19 cellular contexts compared by ENCODE assay signal in the genomic region with DNA sequence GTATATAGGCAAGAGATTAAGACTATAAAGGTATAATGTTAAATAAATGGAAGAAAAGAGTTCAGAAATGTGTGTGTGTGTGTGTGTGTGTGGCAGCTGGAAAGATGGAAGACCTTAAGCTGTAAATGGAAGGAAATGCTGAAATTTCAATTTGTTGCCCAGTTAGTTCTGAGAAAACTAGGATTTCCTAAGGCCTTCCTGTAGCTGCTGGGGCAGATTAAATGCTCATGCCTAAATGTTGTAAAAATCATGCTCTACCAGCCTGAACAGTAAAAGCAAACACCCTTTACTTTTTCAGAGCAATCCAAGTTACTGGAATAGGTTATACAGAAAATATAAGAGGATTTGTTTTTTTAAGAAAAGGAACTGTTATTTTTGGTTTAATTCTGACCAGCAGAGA. TPM values are rescaled to one million over a fixed set of nuclear protein-coding genes. Genes with fewer than 3 reads are reported as not detected.
DNase-seq lines count a peak whose midpoint lies in the region; ATAC-seq and TF ChIP-seq lines count a peak whose summit lies in the region.
"Had no signal": no experiment of that assay in that cellular context is flagged by ENCODE, and none has a peak within 500 bp of the region (broad histone marks: within the 10 kb centered on the region; RNA-seq: fewer than 3 reads in every experiment).

No MANE protein-coding gene starts in this region.

- no peak overlapping the region for H3K18ac ChIP-seq in IMR-90 (ENCODE audit: low read depth, low read length)

- peak overlapping the region; percentile 81; the same call in 1 of the 2 replicates for H3K14ac ChIP-seq in IMR-90 (replicated peaks; ENCODE audit: low read depth, low read length)

- H2BK120ac ChIP-seq in IMR-90 (ENCODE audit: low read depth, low read length) = no peak overlapping the region

- no peaks in the 10 kb centered on the region for H3K27me3 ChIP-seq in IMR-90 (ENCODE audit: control insufficient read depth, insufficient read depth, low read length)
- H3K27me3 ChIP-seq in hepatocyte = no peaks in the 10 kb centered on the region
- no peaks in the 10 kb centered on the region for H3K27me3 ChIP-seq in neuron (ENCODE audit: insufficient read depth, low read length)
- H3K27me3 ChIP-seq: pancreas, vagina had no signal

- H3K9me1 ChIP-seq in IMR-90 (ENCODE audit: insufficient read depth, low read length) = 0 out of 2 replicates have a peak, but pooled peaks cover 2% of the 10 kb centered on the region

- H3K27me3 Mint-ChIP-seq in WTC11 (ENCODE audit: low read depth) = peaks cover 3% of the 10 kb centered on the region; the same call in 1 of the 2 replicates

- H3K9me3 ChIP-seq in IMR-90 (ENCODE audit: control insufficient read depth, insufficient read depth, low read length) = peaks cover 4% of the 10 kb centered on the region; the same call in 1 of the 2 replicates
- no peaks in the 10 kb centered on the region for H3K9me3 ChIP-seq in hepatocyte (ENCODE audit: low read depth)
- no peaks in the 10 kb centered on the region for H3K9me3 ChIP-seq in neuron (ENCODE audit: low read length)
- H3K9me3 ChIP-seq: pancreas, vagina had no signal

- H3K56ac ChIP-seq in IMR-90 (ENCODE audit: extremely low read depth, insufficient read depth, low read length) = peak overlapping the region; percentile 33

- H2AK5ac ChIP-seq in IMR-90 (ENCODE audit: low read depth, low read length) = no peak overlapping the region

- peak overlapping the region; percentile 8; the same call in 1 of the 2 replicates for H3K4ac ChIP-seq in IMR-90 (ENCODE audit: low read depth, low read length)

- dilution Hi-C loops in IMR-90 (cut with HindIII; ENCODE audit: low sequenced_read_pairs, unreplicated experiment) = no loop called here

- no peak overlapping the region for H3K4me3 Mint-ChIP-seq in WTC11
- H3K4me3 Mint-ChIP-seq: activated CD4-positive, alpha-beta T cell treated with anti-CD3 and anti-CD28 coated beads, Interleukin-2, amount 10 ng/mL, durations not matched to agents 7 days and 5 days; CD8-positive, alpha-beta memory T cell had no signal

- CTCF ChIA-PET in IMR-90 (lab: Yijun Ruan, JAX) (interaction anchor here (0.6 to 1.5 kb wide), 3 partner anchors 8 to 531 kb away, joined by 3 to 4 read pairs (median 3); partner anchors contain the start of gene ADCY10), WTC11 (lab: Charles Lee) (interaction anchor here (1.3 kb wide), 3 partner anchors 30 to 177 kb away, joined by 3 to 7 read pairs (median 4); partner anchors contain the start of gene DCAF6)

- BruUV-seq in IMR-90 (replicated peaks; lab: Mats Ljungman, UMichigan) = no TSS peak

- no peaks in the 10 kb centered on the region for H3K9me2 ChIP-seq in hepatocyte (replicated peaks; ENCODE audit: insufficient read depth)

- H3K27ac Mint-ChIP-seq in WTC11 = peak overlapping the region; percentile 77
- H3K27ac Mint-ChIP-seq: activated CD4-positive, alpha-beta T cell treated with anti-CD3 and anti-CD28 coated beads, Interleukin-2, amount 10 ng/mL, durations not matched to agents 7 days and 5 days; CD8-positive, alpha-beta memory T cell had no signal

- peaks cover 22% of the 10 kb centered on the region for H3K4me1 Mint-ChIP-seq in WTC11
- H3K4me1 Mint-ChIP-seq: activated CD4-positive, alpha-beta T cell treated with anti-CD3 and anti-CD28 coated beads, Interleukin-2, amount 10 ng/mL, durations not matched to agents 7 days and 5 days; CD8-positive, alpha-beta memory T cell had no signal

- peak overlapping the region; percentile 42; the same call in 1 of the 2 replicates for H2BK20ac ChIP-seq in IMR-90 (ENCODE audit: low read depth, low read length)

- no peak overlapping the region for H4K91ac ChIP-seq in IMR-90 (ENCODE audit: insufficient read depth, low read depth, low read length)

- peak overlapping the region; percentile 66 for H2BK5ac ChIP-seq in IMR-90 (ENCODE audit: low read depth, low read length, poor library complexity, severe bottlenecking)

- POLR2A ChIA-PET in IMR-90 (lab: Charles Lee; ENCODE audit: unreplicated experiment) = no interaction called here
- POLR2A ChIA-PET in WTC11 (lab: Charles Lee) = no interaction called here

- peaks cover 23% of the 10 kb centered on the region for H3K36me3 Mint-ChIP-seq in WTC11

- H3K36me3 ChIP-seq in IMR-90 (ENCODE audit: control insufficient read depth, insufficient read depth, low read length) = no peaks in the 10 kb centered on the region
- H3K36me3 ChIP-seq in hepatocyte (replicated peaks; ENCODE audit: insufficient read depth, low read depth) = no peaks in the 10 kb centered on the region
- H3K36me3 ChIP-seq in neuron (ENCODE audit: insufficient read depth, low read length) = no peaks in the 10 kb centered on the region
- H3K36me3 ChIP-seq: HAP-1, pancreas, vagina had no signal

- H3K4me2 ChIP-seq in IMR-90 (ENCODE audit: low read depth, low read length) = no peak overlapping the region
- H3K4me2 ChIP-seq in hepatocyte = no peak overlapping the region

- no peak overlapping the region for H3K4me3 ChIP-seq in IMR-90 (ENCODE audit: insufficient read depth, low read depth, low read length)
- H3K4me3 ChIP-seq in hepatocyte = no peak overlapping the region
- H3K4me3 ChIP-seq in neuron (ENCODE audit: low read length) = no peak overlapping the region
- H3K4me3 ChIP-seq: HAP-1, mucosa of descending colon, pancreas, vagina had no signal

- H3K27ac ChIP-seq in IMR-90 (ENCODE audit: insufficient read depth, low read length) (no peak overlapping the region), hepatocyte (no peak overlapping the region)
- H3K27ac ChIP-seq: pancreas, vagina had no signal

- H3K23ac ChIP-seq in IMR-90 (ENCODE audit: low read depth, low read length) = peak overlapping the region; percentile 29; the same call in 1 of the 2 replicates

- in situ Hi-C loops in IMR-90 (cut with MboI; ENCODE audit: low sequenced_read_pairs) = no loop called here

- H2BK15ac ChIP-seq in IMR-90 (ENCODE audit: low read depth, low read length) = peak overlapping the region; percentile 83; the same call in 2 of the 3 replicates

- H4K5ac ChIP-seq in IMR-90 (ENCODE audit: low read depth, low read length) = no peak overlapping the region

- no peak overlapping the region for H2AFZ ChIP-seq in IMR-90 (replicated peaks; ENCODE audit: low read length, poor library complexity)
- H2AFZ ChIP-seq in hepatocyte = peak overlapping the region; percentile 4
- H2AFZ ChIP-seq in neuron (ENCODE audit: low read depth, low read length) = peak overlapping the region; percentile 39

- H3K79me1 ChIP-seq in IMR-90 (ENCODE audit: low read depth in 1 of 2, low read length in 2 of 2) = no peaks in the 10 kb centered on the region

- peaks cover 26% of the 10 kb centered on the region for H3K9me3 Mint-ChIP-seq in WTC11

- H3K9ac ChIP-seq in IMR-90 (ENCODE audit: low read depth, low read length) = no peak overlapping the region

- no peak for TF ChIP-seq RAD21 in IMR-90 (IDR thresholded peaks at IDR 0.05; ENCODE audit: low read length)

- ATAC-seq in IMR-90 (ENCODE audit: low read depth) (no peak), WTC11 (no peak), HG02852 (IDR thresholded peaks at IDR 0.05; ENCODE audit: unreplicated experiment) (no peak)
- ATAC-seq: mucosa of descending colon had no signal

- no peak overlapping the region for H2AK9ac ChIP-seq in IMR-90 (replicated peaks; ENCODE audit: low read depth, low read length, poor library complexity)

- peak overlapping the region; percentile 37 to 68; a peak in 1 of 4 replicates for H4K8ac ChIP-seq in IMR-90 (ENCODE audit: low read depth in 2 of 2, low read length in 2 of 2)

- intact Hi-C loops in IMR-90 (cut with micrococcal nuclease) = loop anchor here (2.0 kb wide), 1 partner anchor 29 kb away; no protein-coding TSS in a partner anchor
- intact Hi-C loops in cardiac septum (cut with DNase I) = no loop called here

- no peak for DNase-seq in IMR-90
- no peak for DNase-seq in WTC11 (ENCODE audit: low spot score)
- DNase-seq in hepatocyte (ENCODE audit: low spot score) = no peak
- no peak for DNase-seq in activated T-cell treated with anti-CD3 and anti-CD28 coated beads, Interleukin-2, amount 50 U/mL, for 1 hour
- no peak for DNase-seq in cardiac septum (ENCODE audit: low spot score)
- DNase-seq in NCI-H1694 (lab: John Stamatoyannopoulos, UW) = no peak
- DNase-seq: activated CD4-positive, alpha-beta T cell treated with anti-CD3 and anti-CD28 coated beads, Interleukin-2, amount 10 ng/mL, durations not matched to agents 7 days and 5 days; activated CD8-positive, alpha-beta memory T cell treated with anti-CD3 and anti-CD28 coated beads, Interleukin-2, amount 50 U/mL, for 48 hours; CD8-positive, alpha-beta memory T cell; cerebellar nuclear complex; mucosa of descending colon; NK-92 treated with Interleukin-12 subunit alpha and Interleukin-12 subunit beta, amount 100 ng/mL, for 24 hours; pancreas; stimulated activated CD4-positive, alpha-beta T cell treated with anti-CD3 and anti-CD28 coated beads, Interleukin-4, amount 100 ng/mL, for 1 hour; SW 1271 had no signal

- TF ChIP-seq POLR2A in IMR-90 (IDR thresholded peaks at IDR 0.05; ENCODE audit: low read depth, low read length) = no peak

- peaks cover 10% of the 10 kb centered on the region for H3K4me1 ChIP-seq in IMR-90 (ENCODE audit: control insufficient read depth, insufficient read depth, low read length)
- peaks cover 12% of the 10 kb centered on the region for H3K4me1 ChIP-seq in hepatocyte (ENCODE audit: insufficient read depth)
- peaks cover 17% of the 10 kb centered on the region for H3K4me1 ChIP-seq in neuron (ENCODE audit: insufficient read depth, low read length)
- H3K4me1 ChIP-seq: vagina had no signal

- H3K79me2 ChIP-seq in hepatocyte = no peaks in the 10 kb centered on the region

- H4K20me1 ChIP-seq in IMR-90 (ENCODE audit: insufficient read depth, low read length) (peaks cover 10% of the 10 kb centered on the region), hepatocyte (ENCODE audit: insufficient read depth, poor library complexity, severe bottlenecking) (no peaks in the 10 kb centered on the region)

- TF ChIP-seq CTCF in IMR-90 (conservative IDR thresholded peaks at IDR 0.05; ENCODE audit: low read depth, low read length) (no peak), WTC11 (IDR thresholded peaks at IDR 0.05) (no peak), hepatocyte (IDR thresholded peaks at IDR 0.05; ENCODE audit: poor library complexity) (no peak)

RNA-seq across cellular contexts. Expression of gene ADCY10, which starts 8.3 kb away (rescaled TPM):
- total RNA-seq in IMR-90 (2012; rRNA removed) (under 0.01 TPM in 2 replicates), WTC11 (2021) (0.07 to 0.34 TPM in 2 of 3 replicates, not detected in the other), hepatocyte (0.93 and 1.4 TPM in 2 replicates), cardiac septum (0.97 TPM)
- polyA plus RNA-seq in IMR-90 (2012; rRNA removed) (0.03 and 0.19 TPM in 2 replicates), hepatocyte (1.0 and 1.5 TPM in 2 replicates)
- 0.03 TPM in 1 of 2 replicates, not detected in the other for polyA plus RNA-seq in IMR-90 (2012; cell fraction: cytosol; rRNA removed)
- polyA plus RNA-seq in IMR-90 (2012; cell fraction: nucleus; rRNA removed; ENCODE audit: low replicate concordance) = 0.07 and 0.21 TPM in 2 replicates
- total RNA-seq: vagina had no signal
- polyA plus RNA-seq: CD8-positive, alpha-beta memory T cell had no signal

RNA-seq across cellular contexts. Expression of gene DCAF6, which starts 30.8 kb away (rescaled TPM):
- total RNA-seq in IMR-90 (2012; rRNA removed) (74.7 and 88.7 TPM in 2 replicates), WTC11 (2021) (13.5 to 17.4 TPM (median 16.1 TPM) in 3 replicates), hepatocyte (69.4 and 72.8 TPM in 2 replicates), cardiac septum (167 TPM)
- polyA plus RNA-seq in IMR-90 (2012; rRNA removed) (50.1 and 60.4 TPM in 2 replicates), hepatocyte (50.3 and 62.7 TPM in 2 replicates)
- polyA plus RNA-seq in IMR-90 (2012; cell fraction: cytosol; rRNA removed) = 12.7 and 40.0 TPM in 2 replicates
- 6.0 and 46.7 TPM in 2 replicates for polyA plus RNA-seq in IMR-90 (2012; cell fraction: nucleus; rRNA removed; ENCODE audit: low replicate concordance)

RNA-seq across cellular contexts. Expression of gene MPC2, which starts 31.2 kb away (rescaled TPM):
- total RNA-seq in IMR-90 (2012; rRNA removed) (35.0 and 56.7 TPM in 2 replicates), WTC11 (2021) (35.2 to 42.8 TPM (median 36.9 TPM) in 3 replicates), hepatocyte (137 and 170 TPM in 2 replicates), cardiac septum (211 TPM)
- polyA plus RNA-seq in IMR-90 (2012; rRNA removed) (40.9 and 42.9 TPM in 2 replicates), hepatocyte (188 and 215 TPM in 2 replicates)
- 25.6 and 27.4 TPM in 2 replicates for polyA plus RNA-seq in IMR-90 (2012; cell fraction: cytosol; rRNA removed)
- 7.5 and 13.7 TPM in 2 replicates for polyA plus RNA-seq in IMR-90 (2012; cell fraction: nucleus; rRNA removed; ENCODE audit: low replicate concordance)
